12 cellular contexts compared by ENCODE assay signal in genomic region chr17:1137465-1137894, GRCh38. TPM values are rescaled to one million over a fixed set of nuclear protein-coding genes. Genes with fewer than 3 reads are reported as not detected.
DNase-seq lines count a peak whose midpoint lies in the region; ATAC-seq, FAIRE-seq and TF ChIP-seq lines count a peak whose summit lies in the region.
"Had no signal": no experiment of that assay in that cellular context is flagged by ENCODE, and none has a peak within 500 bp of the region (broad histone marks: within the 10 kb centered on the region; RNA-seq: fewer than 3 reads in every experiment).

No MANE protein-coding gene starts in this region.

- TF ChIP-seq POLR2A in H1 (IDR thresholded peaks at IDR 0.05; ENCODE audit: control extremely low read depth in 1 of 2, low read depth in 2 of 2, low read length in 2 of 2) = no peak

- H2BK20ac ChIP-seq in H1 (ENCODE audit: low read length) = no peak overlapping the region

- in situ Hi-C loops in ACHN (cut with HindIII; ENCODE audit: low pct_ligation_motif_present, low pct_unique_long_range_greater_than_20kb, low sequenced_read_pairs) = no loop called here

- FAIRE-seq in H1 (lab: Jason Lieb, UNC) (peak; percentile 62), small intestine (lab: Jason Lieb, UNC) (no peak)

- no peak overlapping the region for H3K4me2 ChIP-seq in H1 (ENCODE audit: insufficient read depth in 1 of 2, low read depth in 2 of 2, low read length in 2 of 2)

- H2BK12ac ChIP-seq in H1 (ENCODE audit: low read depth, low read length) = no peak overlapping the region

- no peak overlapping the region for H4K91ac ChIP-seq in H1 (replicated peaks; ENCODE audit: insufficient read length, low read length)

- H3K23me2 ChIP-seq in H1 (ENCODE audit: low read depth, low read length) = no peaks in the 10 kb centered on the region

- TF ChIP-seq CTCF in H1 (IDR thresholded peaks at IDR 0.05; ENCODE audit: control extremely low read depth in 1 of 3, insufficient read depth in 1 of 3, low read depth in 1 of 3, low read length in 3 of 3) = no peak

- intact Hi-C loops in activated CD4-positive, alpha-beta T cell treated with anti-CD3 and anti-CD28 coated beads for 36 hours (cut with DNase I, micrococcal nuclease) = no loop called here

- H3K27ac ChIP-seq in H1 (ENCODE audit: low read depth, low read length) = no peak overlapping the region
- no peak overlapping the region for H3K27ac ChIP-seq in small intestine (ENCODE audit: low read depth in 1 of 2, low read length in 1 of 2)

- H3K4ac ChIP-seq in H1 (replicated peaks; ENCODE audit: insufficient read length, low read depth, low read length) = no peak overlapping the region

- no peak overlapping the region for H2BK15ac ChIP-seq in H1 (ENCODE audit: low read length)

- no peak overlapping the region for H3K14ac ChIP-seq in H1 (ENCODE audit: insufficient read length)

- TF ChIP-seq EP300 in H1 (IDR thresholded peaks at IDR 0.05; ENCODE audit: borderline replicate concordance in 1 of 2, low read depth in 2 of 2, low read length in 2 of 2) = no peak

- H2AFZ ChIP-seq in H1 (ENCODE audit: low read length) = no peak overlapping the region

- H3K23ac ChIP-seq in H1 (ENCODE audit: insufficient read length) = no peak overlapping the region

- H3K9me3 ChIP-seq in H1 (ENCODE audit: insufficient read depth in 2 of 2, low read depth in 1 of 2, low read length in 1 of 2) (no peaks in the 10 kb centered on the region), small intestine (ENCODE audit: control insufficient read depth, low read depth) (no peaks in the 10 kb centered on the region)

- 90% methylated on average over 18 of the region's 18 CpGs; no CpG with 5 or more reads in 1 of the 2 experiments for WGBS in H1 (ENCODE audit: extremely low coverage in 1 of 2, insufficient coverage in 1 of 2, insufficient read length in 1 of 2, insufficient replicate concordance in 2 of 2, low coverage in 1 of 2, low lambda C conversion rate in 2 of 2, missing lambda C conversion rate in 1 of 2), 2 experiments
- WGBS in small intestine, 3 donors = 80 to 91% (median 81%) methylated on average over 18 of the region's 18 CpGs

- CTCF ChIA-PET in activated CD4-positive, alpha-beta T cell treated with anti-CD3 and anti-CD28 coated beads for 36 hours (lab: Charles Lee) = interaction anchor here (0.7 to 1.1 kb wide), 2 partner anchors 12 to 81 kb away, joined by 3 to 4 read pairs; no protein-coding TSS in a partner anchor
- CTCF ChIA-PET in H1 (lab: Charles Lee; ENCODE audit: partially characterized antibody) = interaction anchor here (1.3 to 4.7 kb wide), 5 partner anchors 10 to 81 kb away, joined by 4 to 28 read pairs (median 6); no protein-coding TSS in a partner anchor

- H3K36me3 Mint-ChIP-seq in activated CD4-positive, alpha-beta T cell treated with anti-CD3 and anti-CD28 coated beads for 36 hours (ENCODE audit: low read depth) = no peaks in the 10 kb centered on the region

- H3K27me3 Mint-ChIP-seq in activated CD4-positive, alpha-beta T cell treated with anti-CD3 and anti-CD28 coated beads for 36 hours = no peaks in the 10 kb centered on the region
- H3K27me3 Mint-ChIP-seq: dendritic cell treated with granulocyte-macrophage colony-stimulating factor and Interleukin-4, amounts not matched to agents 40 ng/mL and 50 ng/mL, for 4 days had no signal

- no peak overlapping the region for H2BK120ac ChIP-seq in H1 (replicated peaks; ENCODE audit: low read depth, low read length)

- DNase-seq in activated CD4-positive, alpha-beta T cell treated with anti-CD3 and anti-CD28 coated beads for 36 hours = peak; percentile 49
- no peak for DNase-seq in activated CD4-positive, alpha-beta T cell treated with anti-CD3 and anti-CD28 coated beads for 4 hours
- DNase-seq in NCI-H510A treated with DMSO at 0.1 percent for 48 hours (lab: John Stamatoyannopoulos, UW) = peak; percentile 22
- DNase-seq in H1 (ENCODE audit: low read depth in 1 of 2, low spot score in 2 of 2) = no peak
- peak; percentile 28 for DNase-seq in small intestine
- DNase-seq in NCI-H2196 treated with DMSO at 0.1 percent for 48 hours (lab: John Stamatoyannopoulos, UW; ENCODE audit: unreplicated experiment) = no peak
- DNase-seq in SIG-M5 (lab: John Stamatoyannopoulos, UW) = no peak
- DNase-seq in ACHN = no peak
- DNase-seq: NCI-H774; stimulated activated CD4-positive, alpha-beta T cell treated with anti-CD3 and anti-CD28 coated beads, Interleukin-2, amount 100 ng/mL, for 24 hours had no signal

- H3K4me1 Mint-ChIP-seq in activated CD4-positive, alpha-beta T cell treated with anti-CD3 and anti-CD28 coated beads for 36 hours = no peaks in the 10 kb centered on the region

- no peaks in the 10 kb centered on the region for H3K79me2 ChIP-seq in H1 (ENCODE audit: control insufficient read depth in 1 of 2, insufficient read depth in 2 of 2, low read length in 2 of 2)

- H4K20me1 ChIP-seq in H1 (replicated peaks in 1 of 2; ENCODE audit: control insufficient read depth in 1 of 2, insufficient read depth in 2 of 2, low read length in 2 of 2) = no peaks in the 10 kb centered on the region

- no peak overlapping the region for H4K8ac ChIP-seq in H1 (ENCODE audit: extremely low read depth, insufficient read depth, low read length)

- H3K27me3 ChIP-seq in H1 (replicated peaks in 1 of 4; ENCODE audit: control insufficient read depth in 3 of 4, extremely low read depth in 1 of 4, insufficient read depth in 3 of 4, low read length in 3 of 4) (no peaks in the 10 kb centered on the region), small intestine (ENCODE audit: control insufficient read depth in 2 of 2, insufficient read depth in 2 of 2, low read length in 2 of 2) (no peaks in the 10 kb centered on the region)

- H3K18ac ChIP-seq in H1 (ENCODE audit: extremely low read depth, low read length) = no peak overlapping the region

- no peak overlapping the region for H4K5ac ChIP-seq in H1 (ENCODE audit: insufficient read length, low read depth, low read length)

- POLR2A ChIA-PET in activated CD4-positive, alpha-beta T cell treated with anti-CD3 and anti-CD28 coated beads for 36 hours (lab: Charles Lee) = interaction anchor here (0.6 kb wide), 1 partner anchor 40 kb away, joined by 6 read pairs; no protein-coding TSS in a partner anchor
- POLR2A ChIA-PET in H1 (lab: Charles Lee; ENCODE audit: partially characterized antibody) = interaction anchor here (0.7 to 1.4 kb wide), 4 partner anchors 14 to 816 kb away, joined by 3 to 6 read pairs (median 4); no protein-coding TSS in a partner anchor

- H3K4me3 Mint-ChIP-seq in activated CD4-positive, alpha-beta T cell treated with anti-CD3 and anti-CD28 coated beads for 36 hours = no peak overlapping the region
- H3K4me3 Mint-ChIP-seq: activated T-cell treated with anti-CD3 and anti-CD28 coated beads, Interleukin-2, amount 50 U/mL, for 72 hours; dendritic cell treated with granulocyte-macrophage colony-stimulating factor and Interleukin-4, amounts not matched to agents 40 ng/mL and 50 ng/mL, for 4 days had no signal

- no peaks in the 10 kb centered on the region for H3K36me3 ChIP-seq in H1 (ENCODE audit: control insufficient read depth in 2 of 4, insufficient read depth in 4 of 4, low read length in 3 of 4)
- H3K36me3 ChIP-seq in small intestine (ENCODE audit: control insufficient read depth in 2 of 2, insufficient read depth in 2 of 2, low read length in 2 of 2) = no peaks in the 10 kb centered on the region

- H3K4me3 ChIP-seq in H1 (ENCODE audit: extremely low read depth in 1 of 4, insufficient read depth in 2 of 4, low read depth in 3 of 4, low read length in 4 of 4) = no peak overlapping the region
- H3K4me3 ChIP-seq in small intestine (ENCODE audit: low read depth in 1 of 2, low read length in 2 of 2) = no peak overlapping the region

- H3K27ac Mint-ChIP-seq in activated CD4-positive, alpha-beta T cell treated with anti-CD3 and anti-CD28 coated beads for 36 hours = no peak overlapping the region
- H3K27ac Mint-ChIP-seq: activated T-cell treated with anti-CD3 and anti-CD28 coated beads, Interleukin-2, amount 50 U/mL, for 72 hours; dendritic cell treated with granulocyte-macrophage colony-stimulating factor and Interleukin-4, amounts not matched to agents 40 ng/mL and 50 ng/mL, for 4 days had no signal

- ATAC-seq in activated CD4-positive, alpha-beta T cell treated with anti-CD3 and anti-CD28 coated beads for 36 hours = no peak
- ATAC-seq: activated T-cell treated with anti-CD3 and anti-CD28 coated beads, Interleukin-2, amount 50 U/mL, for 72 hours had no signal

- H3K56ac ChIP-seq in H1 (replicated peaks; ENCODE audit: insufficient read length, low read depth, low read length) = no peak overlapping the region

- H3K9ac ChIP-seq in H1 (replicated peaks in 1 of 4; ENCODE audit: extremely low read depth in 1 of 4, low read depth in 3 of 4, low read length in 3 of 4) = no peak overlapping the region

- no peak overlapping the region for H2AK5ac ChIP-seq in H1 (ENCODE audit: low read depth, low read length)

- H3K79me1 ChIP-seq in H1 (ENCODE audit: low read depth, low read length) = no peaks in the 10 kb centered on the region

- H2BK5ac ChIP-seq in H1 (ENCODE audit: low read depth, low read length) = no peak overlapping the region

- H3K4me1 ChIP-seq in H1 (replicated peaks in 1 of 4; ENCODE audit: control insufficient read depth in 3 of 4, insufficient read depth in 4 of 4, low read length in 3 of 4) (no peaks in the 10 kb centered on the region), small intestine (ENCODE audit: control insufficient read depth in 2 of 2, insufficient read depth in 1 of 2, low read depth in 1 of 2, low read length in 1 of 2) (no peaks in the 10 kb centered on the region)

- no peak for TF ChIP-seq RAD21 in H1 (IDR thresholded peaks at IDR 0.05 in 1 of 2, conservative IDR thresholded peaks at IDR 0.05 in 1 of 2; ENCODE audit: low read depth in 2 of 2, low read length in 2 of 2)

- H3K9me3 Mint-ChIP-seq in activated CD4-positive, alpha-beta T cell treated with anti-CD3 and anti-CD28 coated beads for 36 hours (ENCODE audit: low read depth) = no peaks in the 10 kb centered on the region
- H3K9me3 Mint-ChIP-seq: activated T-cell treated with anti-CD3 and anti-CD28 coated beads, Interleukin-2, amount 50 U/mL, for 72 hours; dendritic cell treated with granulocyte-macrophage colony-stimulating factor and Interleukin-4, amounts not matched to agents 40 ng/mL and 50 ng/mL, for 4 days had no signal

RNA-seq across cellular contexts. Expression of gene ABR, which starts 42.3 kb away (rescaled TPM):
- total RNA-seq in activated CD4-positive, alpha-beta T cell treated with anti-CD3 and anti-CD28 coated beads for 36 hours = 10 to 100 TPM; 45.2 to 50.5 TPM
- total RNA-seq in H1 (2021; fragmentation: NEBNext Ultra II Directional; extraction: Animal tissue kit (Norgen Biotek cat#: 25700)) = 41.4 and 44.8 TPM in 2 replicates
- 47.2 and 68.0 TPM in 2 replicates for polyA plus RNA-seq in H1 (2011; rRNA removed)
- 42.5 TPM for polyA plus RNA-seq in H1 (2011; cell fraction: cytosol; rRNA removed)
- polyA plus RNA-seq in H1 (2011; cell fraction: nucleus; rRNA removed) = 102 TPM
- polyA plus RNA-seq in H1 (2012, experiment 1 of 2) = 25.2 to 40.6 TPM (median 35.7 TPM) in 4 replicates
- polyA plus RNA-seq in H1 (2012, experiment 2 of 2) = 13.2 TPM
- 21.3 TPM for polyA plus RNA-seq in H1 (2013, experiment 1 of 2)
- 20.9 TPM for polyA plus RNA-seq in H1 (2013, experiment 2 of 2)
- 25.8 and 37.2 TPM in 2 replicates for polyA minus RNA-seq in H1 (2011; rRNA and poly(A)+ RNA removed)
- 27.9 TPM for polyA minus RNA-seq in H1 (2011; cell fraction: cytosol; rRNA and poly(A)+ RNA removed)
- 34.7 TPM for polyA minus RNA-seq in H1 (2011; cell fraction: nucleus; rRNA and poly(A)+ RNA removed)
- polyA plus RNA-seq in small intestine = 10 to 100 TPM; 69.8 to 89.2 (median 77.8) TPM

Comparison
In these comparisons a context has a peak if more than half of its experiments do, and no peak if none do; other contexts are left out.
1. DNase-seq: peak in activated CD4-positive, alpha-beta T cell treated with anti-CD3 and anti-CD28 coated beads for 36 hours (single experiment), NCI-H510A treated with DMSO at 0.1 percent for 48 hours (single experiment) and small intestine (single experiment); none in activated CD4-positive, alpha-beta T cell treated with anti-CD3 and anti-CD28 coated beads for 4 hours (0 of 2), H1 (0 of 2), NCI-H2196 treated with DMSO at 0.1 percent for 48 hours (single experiment), SIG-M5 (single experiment) and ACHN (single experiment).